19 cellular contexts compared by ENCODE assay signal in the genomic region with DNA sequence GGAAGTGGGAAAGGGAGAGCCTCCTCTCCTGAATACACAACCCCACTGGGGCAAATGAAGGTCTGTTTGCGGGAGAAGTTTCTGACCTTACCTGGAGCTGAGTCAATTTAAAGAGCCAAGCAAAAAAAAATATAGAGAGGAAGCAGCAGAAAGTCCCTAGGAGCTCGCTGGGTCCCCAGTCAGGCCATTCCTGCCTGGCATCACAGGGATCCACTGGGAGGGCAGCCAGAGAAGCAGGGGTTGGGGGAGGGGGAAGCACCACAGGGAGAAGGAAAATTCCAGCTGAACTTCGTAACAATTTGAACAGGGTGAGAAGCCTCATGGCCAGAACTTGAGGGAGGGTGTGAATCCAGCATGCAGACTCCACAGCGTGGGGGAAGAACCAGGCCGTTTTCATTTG.
DNase-seq lines count a peak whose midpoint lies in the region; ATAC-seq and TF ChIP-seq lines count a peak whose summit lies in the region.
"Had no signal": no experiment of that assay in that cellular context is flagged by ENCODE, and none has a peak within 500 bp of the region (broad histone marks: within the 10 kb centered on the region; RNA-seq: fewer than 3 reads in every experiment).

No MANE protein-coding gene starts in this region.

- H3K4me3 ChIP-seq in Caco-2 (ENCODE audit: low read depth, low read length) (no peak overlapping the region), left ventricle myocardium inferior (no peak overlapping the region), mesendoderm (ENCODE audit: low read length) (no peak overlapping the region)

- no peak overlapping the region for H2BK15ac ChIP-seq in mesendoderm (replicated peaks; ENCODE audit: low read depth)

- H3K36me3 Mint-ChIP-seq in Caco-2 (ENCODE audit: insufficient read depth, unreplicated experiment) = no peaks in the 10 kb centered on the region

- ATAC-seq in Right ventricle myocardium superior (ENCODE audit: poor library complexity) = peak; percentile 65
- no peak for ATAC-seq in left cardiac atrium

- no peak overlapping the region for H2BK120ac ChIP-seq in mesendoderm (ENCODE audit: low read depth, low read length)

- H3K9me3 ChIP-seq in Caco-2 = peaks cover 4% of the 10 kb centered on the region; the same call in 1 of the 2 replicates
- H3K9me3 ChIP-seq in left ventricle myocardium inferior (replicated peaks) = peaks cover 4% of the 10 kb centered on the region

- no peaks in the 10 kb centered on the region for H3K79me1 ChIP-seq in mesendoderm (ENCODE audit: low read length)

- no peak overlapping the region for H3K4me2 ChIP-seq in mesendoderm (ENCODE audit: low read length)

- H3K27me3 Mint-ChIP-seq in Caco-2 (ENCODE audit: insufficient read depth, unreplicated experiment) = no peaks in the 10 kb centered on the region

- no peak overlapping the region for H3K23ac ChIP-seq in mesendoderm (ENCODE audit: low read length)

- peak overlapping the region; percentile 40 for H3K27ac Mint-ChIP-seq in Caco-2 (ENCODE audit: unreplicated experiment)
- H3K27ac Mint-ChIP-seq: CD4-positive, alpha-beta T cell; HFFc6 had no signal

- no peak overlapping the region for H4K8ac ChIP-seq in mesendoderm (ENCODE audit: low read depth, low read length)

- H2AK5ac ChIP-seq in mesendoderm (ENCODE audit: low read length) = no peak overlapping the region

- H3K4ac ChIP-seq in mesendoderm (ENCODE audit: low read depth, low read length) = no peak overlapping the region

- no peak overlapping the region for H3K56ac ChIP-seq in mesendoderm (ENCODE audit: low read length)

- H3K4me1 ChIP-seq in Caco-2 (no peaks in the 10 kb centered on the region), left ventricle myocardium inferior (peaks cover 25% of the 10 kb centered on the region), mesendoderm (ENCODE audit: control insufficient read depth, low read depth, low read length) (no peaks in the 10 kb centered on the region)

- H3K4me1 Mint-ChIP-seq in Caco-2 (ENCODE audit: low read depth, unreplicated experiment) = peaks cover 5% of the 10 kb centered on the region

- no peak overlapping the region for H2BK5ac ChIP-seq in mesendoderm (ENCODE audit: low read length)

- DNase-seq in Right ventricle myocardium superior (no peak), left cardiac atrium (no peak), Caco-2 (no peak), left ventricle myocardium inferior (peak; percentile 22), mesendoderm (peak; percentile 12), midbrain (lab: John Stamatoyannopoulos, UW) (no peak), NCI-H1105 (lab: John Stamatoyannopoulos, UW) (no peak)
- DNase-seq in NK-92 treated with Interleukin-12 subunit alpha and Interleukin-12 subunit beta, amount 100 ng/mL, for 24 hours (lab: John Stamatoyannopoulos, UW) = no peak
- DNase-seq: AML-193; C1 segment of cervical spinal cord; CD4-positive, alpha-beta T cell; DMS153; DMS79 treated with DMSO at 0.1 percent for 48 hours; EL; GDM1; HCEC 1CT; HFFc6 had no signal

- H4K5ac ChIP-seq in mesendoderm (ENCODE audit: low read length) = no peak overlapping the region

- H3K9me3 Mint-ChIP-seq in Caco-2 (ENCODE audit: unreplicated experiment) = peaks cover 41% of the 10 kb centered on the region

- H3K36me3 ChIP-seq in Caco-2 (ENCODE audit: control insufficient read depth, insufficient read depth, low read length) (no peaks in the 10 kb centered on the region), left ventricle myocardium inferior (no peaks in the 10 kb centered on the region), mesendoderm (ENCODE audit: control insufficient read depth, insufficient read depth, low read length) (no peaks in the 10 kb centered on the region)

- CTCF ChIA-PET in Caco-2 (lab: Charles Lee) = no interaction called here

- no peak overlapping the region for H3K9ac ChIP-seq in mesendoderm (ENCODE audit: low read length)

- TF ChIP-seq CTCF in Caco-2 (IDR thresholded peaks at IDR 0.05; ENCODE audit: insufficient read depth in 1 of 2, low read depth in 1 of 2, low read length in 1 of 2, severe bottlenecking in 1 of 2, unreplicated experiment in 1 of 2) (no peak), left ventricle myocardium inferior (IDR thresholded peaks at IDR 0.05; ENCODE audit: borderline replicate concordance) (no peak)

- intact Hi-C loops in Right ventricle myocardium superior (cut with DNase I) (no loop called here), left cardiac atrium (cut with DNase I) (no loop called here), Caco-2 (cut with micrococcal nuclease; ENCODE audit: unreplicated experiment) (no loop called here), left ventricle myocardium inferior (cut with micrococcal nuclease) (no loop called here)

- H3K27ac ChIP-seq in left ventricle myocardium inferior (replicated peaks) = no peak overlapping the region
- no peak overlapping the region for H3K27ac ChIP-seq in mesendoderm (ENCODE audit: low read depth, low read length)
- H3K27ac ChIP-seq: 22Rv1, HL-60 had no signal

- no peaks in the 10 kb centered on the region for H3K79me2 ChIP-seq in mesendoderm (ENCODE audit: control insufficient read depth, insufficient read depth, low read length)

- no peak overlapping the region for H3K4me3 Mint-ChIP-seq in Caco-2 (ENCODE audit: unreplicated experiment)
- H3K4me3 Mint-ChIP-seq: CD4-positive, alpha-beta T cell; HFFc6 had no signal

- POLR2A ChIA-PET in Caco-2 (lab: Charles Lee) = no interaction called here

- WGBS in mesendoderm (ENCODE audit: extremely low coverage, insufficient coverage, low lambda C conversion rate) = no CpG with 5 or more reads among the region's 5 CpGs

- no peak overlapping the region for H3K18ac ChIP-seq in mesendoderm (ENCODE audit: low read length)

- no TSS peak for BruUV-seq in Caco-2 (replicated peaks; lab: Mats Ljungman, UMichigan)

- H3K27me3 ChIP-seq in Caco-2 (replicated peaks; ENCODE audit: control insufficient read depth, insufficient read depth, low read length) (no peaks in the 10 kb centered on the region), left ventricle myocardium inferior (ENCODE audit: low read depth) (no peaks in the 10 kb centered on the region), mesendoderm (ENCODE audit: insufficient read depth, low read length, poor library complexity) (no peaks in the 10 kb centered on the region)

Comparison
In these comparisons a context has a peak if more than half of its experiments do, and no peak if none do; other contexts are left out.
1. DNase-seq: peak in left ventricle myocardium inferior (single experiment) and mesendoderm (single experiment); none in Right ventricle myocardium superior (single experiment), left cardiac atrium (single experiment), Caco-2 (0 of 2), midbrain (single experiment), NCI-H1105 (single experiment) and NK-92 treated with Interleukin-12 subunit alpha and Interleukin-12 subunit beta, amount 100 ng/mL, for 24 hours (single experiment).